In genomic region chr2:27021253-27021801, GRCh38 we compare ENCODE assay signal across 12 cellular contexts. TPM values are rescaled to one million over a fixed set of nuclear protein-coding genes. Genes with fewer than 3 reads are reported as not detected.
DNase-seq lines count a peak whose midpoint lies in the region; ATAC-seq, FAIRE-seq and TF ChIP-seq lines count a peak whose summit lies in the region.
"Had no signal": no experiment of that assay in that cellular context is flagged by ENCODE, and none has a peak within 500 bp of the region (broad histone marks: within the 10 kb centered on the region; RNA-seq: fewer than 3 reads in every experiment).

No MANE protein-coding gene starts in this region.

- no peak for FAIRE-seq in K562 (lab: Jason Lieb, UNC)
- FAIRE-seq: endometrium had no signal

- no peak for TF ChIP-seq EP300 in K562 (IDR thresholded peaks at IDR 0.05; ENCODE audit: low read length)

- H3K9me1 ChIP-seq in K562 (ENCODE audit: control insufficient read depth, insufficient read depth, low read length): no peaks in the 10 kb centered on the region

- no TSS peak for BruUV-seq in K562 (replicated peaks; lab: Mats Ljungman, UMichigan)

- intact Hi-C loops in K562 (cut with micrococcal nuclease): no loop called here

- DNase-seq in ELF-1 (ENCODE audit: low read depth, low spot score) (peak; percentile 10), K562 (ENCODE audit: extremely low read depth in 1 of 4, low spot score in 3 of 4) (no peak), neural crest cell (ENCODE audit: low read depth, low spot score) (no peak), NCI-H526 treated with DMSO at 0.1 percent for 48 hours (lab: John Stamatoyannopoulos, UW) (no peak), DMS153 (lab: John Stamatoyannopoulos, UW) (no peak)
- DNase-seq: activated CD8-positive, alpha-beta memory T cell treated with anti-CD3 and anti-CD28 coated beads, Interleukin-2, amount 50 U/mL, for 4 hours; aorta; naive thymus-derived CD8-positive, alpha-beta T cell; NCI-H2081 treated with DMSO at 0.1 percent for 48 hours had no signal

- no peak for ATAC-seq in K562
- no peak for ATAC-seq in HG03025 (IDR thresholded peaks at IDR 0.05; ENCODE audit: low FRiP score, unreplicated experiment)
- ATAC-seq: naive thymus-derived CD8-positive, alpha-beta T cell had no signal

- no peaks in the 10 kb centered on the region for H3K27me3 ChIP-seq in K562 (ENCODE audit: control insufficient read depth in 2 of 2, insufficient read depth in 2 of 2, low read length in 2 of 2)
- H3K27me3 ChIP-seq: BLaER1 had no signal

- TF ChIP-seq CTCF in K562 (IDR thresholded peaks at IDR 0.05 in 2 of 3, conservative IDR thresholded peaks at IDR 0.05 in 1 of 3; ENCODE audit: insufficient read depth in 2 of 3, low read depth in 1 of 3, low read length in 3 of 3) (no peak), neural crest cell (conservative IDR thresholded peaks at IDR 0.05) (no peak)

- no peak overlapping the region for H2AFZ ChIP-seq in K562 (ENCODE audit: low read depth, low read length)

- no peaks in the 10 kb centered on the region for H3K9me3 ChIP-seq in K562 (replicated peaks; ENCODE audit: control insufficient read depth, insufficient read depth, low read depth, low read length)
- H3K9me3 ChIP-seq: BLaER1 had no signal

- POLR2A ChIA-PET in K562 (lab: Yijun Ruan, JAX): interaction anchor here (0.5 to 0.9 kb wide), 2 partner anchors 51 to 55 kb away, joined by 3 to 4 read pairs; no protein-coding TSS in a partner anchor

- H3K27ac Mint-ChIP-seq in neural crest cell (ENCODE audit: unreplicated experiment): peak overlapping the region; percentile 83

- H3K4me3 Mint-ChIP-seq in neural crest cell: no peak overlapping the region
- H3K4me3 Mint-ChIP-seq: naive thymus-derived CD8-positive, alpha-beta T cell had no signal

- H3K4me2 ChIP-seq in K562 (ENCODE audit: insufficient read depth, low read length): no peak overlapping the region; the same call in 1 of the 2 replicates
- H3K4me2 ChIP-seq: BLaER1 had no signal

- WGBS in K562 (ENCODE audit: insufficient coverage, low coverage, missing lambda C conversion rate): 57% methylated on average over 8 of the region's 8 CpGs

- TF ChIP-seq POLR2A in K562 (conservative IDR thresholded peaks at IDR 0.05): no peak

- H3K27me3 Mint-ChIP-seq in neural crest cell (ENCODE audit: low read depth): no peaks in the 10 kb centered on the region
- H3K27me3 Mint-ChIP-seq: naive thymus-derived CD8-positive, alpha-beta T cell had no signal

- H3K4me3 ChIP-seq in K562: no peak overlapping the region
- H3K4me3 ChIP-seq: BLaER1 had no signal

- in situ Hi-C loops in K562 (cut with MboI): loop anchor here (5.0 kb wide), 1 partner anchor 179 kb away; no protein-coding TSS in a partner anchor

- peak overlapping the region; percentile 64; the same call in 1 of the 3 replicates for H3K27ac ChIP-seq in K562 (ENCODE audit: extremely low read depth, low read depth, low read length)
- H3K27ac ChIP-seq: BLaER1 had no signal

- H3K36me3 ChIP-seq in K562 (ENCODE audit: control insufficient read depth, insufficient read depth, low read length): peaks cover 50% of the 10 kb centered on the region

- H3K36me3 Mint-ChIP-seq in neural crest cell (ENCODE audit: low read depth): no peaks in the 10 kb centered on the region

- no peak for TF ChIP-seq RAD21 in K562 (CRISPR knock-in tag; conservative IDR thresholded peaks at IDR 0.05 in 1 of 2, IDR thresholded peaks at IDR 0.05 in 1 of 2)

- CTCF ChIA-PET in K562 (lab: Yijun Ruan, JAX; ENCODE audit: low intra/inter-chr PET ratio): interaction anchor here (6.8 kb wide), 1 partner anchor 60 kb away, joined by 65 read pairs; no protein-coding TSS in a partner anchor

- peaks cover 49% of the 10 kb centered on the region in 2 experiments for H3K4me1 ChIP-seq in K562 (replicated peaks in 1 of 2; ENCODE audit: control insufficient read depth in 2 of 2, insufficient read depth in 2 of 2, low read length in 2 of 2)
- H3K4me1 ChIP-seq: BLaER1 had no signal

- H3K79me2 ChIP-seq in K562 (ENCODE audit: control insufficient read depth, insufficient read depth, low read length): peaks cover 37% of the 10 kb centered on the region

- peaks cover 25% of the 10 kb centered on the region for H3K4me1 Mint-ChIP-seq in neural crest cell
- H3K4me1 Mint-ChIP-seq: naive thymus-derived CD8-positive, alpha-beta T cell had no signal

- 0 out of 2 replicates have a peak, but pooled peaks cover 7% of the 10 kb centered on the region for H4K20me1 ChIP-seq in K562 (replicated peaks; ENCODE audit: control insufficient read depth, insufficient read depth, low read length)

- no peaks in the 10 kb centered on the region for H3K9me3 Mint-ChIP-seq in neural crest cell
- H3K9me3 Mint-ChIP-seq: naive thymus-derived CD8-positive, alpha-beta T cell had no signal

- no peak overlapping the region for H3K9ac ChIP-seq in K562 (ENCODE audit: insufficient read depth in 1 of 2, low read depth in 2 of 2, low read length in 2 of 2)

RNA-seq across cellular contexts. Expression of gene TMEM214, which starts 11.4 kb away (rescaled TPM):
- total RNA-seq in K562 (2011; cell fraction: chromatin; rRNA removed; ENCODE audit: low replicate concordance): 364 and 807 TPM in 2 replicates
- 428 and 514 TPM in 2 replicates for total RNA-seq in K562 (2011; cell fraction: nucleolus; rRNA removed)
- total RNA-seq in K562 (2011; cell fraction: nucleoplasm; rRNA removed): 376 and 406 TPM in 2 replicates
- total RNA-seq in K562 (2014; rRNA removed) (18.9 and 23.7 TPM in 2 replicates), K562 (2014; rRNA removed; fragmentation: Illumina TruSeq; extraction: Trizol) (31.0 and 34.3 TPM in 2 replicates), K562 (2015; rRNA removed; fragmentation: Illumina TruSeq; extraction: Trizol) (44.0 and 44.1 TPM in 2 replicates), K562 (2021) (78.5 and 79.6 TPM in 2 replicates), neural crest cell (54.0 and 55.2 TPM in 2 replicates)
- polyA plus RNA-seq in K562 (2011; rRNA removed) (52.9 and 143 TPM in 2 replicates), K562 (2014; fragmentation: Illumina TruSeq; extraction: Trizol) (76.9 and 81.4 TPM in 2 replicates), K562 (2014; fragmentation: Nextera tagmentation; extraction: Ambion mirVana) (10 to 100 TPM; 11.4 to 14.8 TPM), K562 (2014; rRNA removed) (55.0 and 58.0 TPM in 2 replicates)
- polyA plus RNA-seq in K562 (2011; cell fraction: cytosol; rRNA removed): 146 and 165 TPM in 2 replicates
- 466 and 543 TPM in 2 replicates for polyA plus RNA-seq in K562 (2011; cell fraction: nucleus; rRNA removed)
- polyA plus RNA-seq in K562 (2012): 57.3 and 151 TPM in 2 replicates
- 123 TPM in 2 replicates for polyA minus RNA-seq in K562 (2011; rRNA and poly(A)+ RNA removed)
- 96.4 and 118 TPM in 2 replicates for polyA minus RNA-seq in K562 (2011; cell fraction: cytosol; rRNA and poly(A)+ RNA removed)
- 142 and 264 TPM in 2 replicates for polyA minus RNA-seq in K562 (2011; cell fraction: nucleus; rRNA and poly(A)+ RNA removed)

RNA-seq across cellular contexts. Expression of gene AGBL5, which starts 30.1 kb away (rescaled TPM):
- 40.2 and 80.6 TPM in 2 replicates for total RNA-seq in K562 (2011; cell fraction: chromatin; rRNA removed; ENCODE audit: low replicate concordance)
- 34.5 and 47.0 TPM in 2 replicates for total RNA-seq in K562 (2011; cell fraction: nucleolus; rRNA removed)
- 34.2 and 36.7 TPM in 2 replicates for total RNA-seq in K562 (2011; cell fraction: nucleoplasm; rRNA removed)
- total RNA-seq in K562 (2014; rRNA removed): 26.2 and 30.3 TPM in 2 replicates
- 25.8 and 26.4 TPM in 2 replicates for total RNA-seq in K562 (2014; rRNA removed; fragmentation: Illumina TruSeq; extraction: Trizol)
- 28.7 and 29.1 TPM in 2 replicates for total RNA-seq in K562 (2015; rRNA removed; fragmentation: Illumina TruSeq; extraction: Trizol)
- total RNA-seq in K562 (2021): 37.6 and 40.3 TPM in 2 replicates
- 48.3 and 52.7 TPM in 2 replicates for polyA plus RNA-seq in K562 (2011; rRNA removed)
- 61.4 and 68.7 TPM in 2 replicates for polyA plus RNA-seq in K562 (2011; cell fraction: cytosol; rRNA removed)
- 59.7 and 61.5 TPM in 2 replicates for polyA plus RNA-seq in K562 (2011; cell fraction: nucleus; rRNA removed)
- polyA plus RNA-seq in K562 (2012): 33.2 and 62.0 TPM in 2 replicates
- 49.5 and 52.3 TPM in 2 replicates for polyA plus RNA-seq in K562 (2014; fragmentation: Illumina TruSeq; extraction: Trizol)
- polyA plus RNA-seq in K562 (2014; fragmentation: Nextera tagmentation; extraction: Ambion mirVana): 1 to 10 TPM; 3.3 to 6.3 TPM
- polyA plus RNA-seq in K562 (2014; rRNA removed): 24.9 and 33.8 TPM in 2 replicates
- polyA minus RNA-seq in K562 (2011; rRNA and poly(A)+ RNA removed): 42.1 and 50.9 TPM in 2 replicates
- 22.4 and 26.2 TPM in 2 replicates for polyA minus RNA-seq in K562 (2011; cell fraction: cytosol; rRNA and poly(A)+ RNA removed)
- 20.7 and 27.2 TPM in 2 replicates for polyA minus RNA-seq in K562 (2011; cell fraction: nucleus; rRNA and poly(A)+ RNA removed)
- 67.2 and 67.7 TPM in 2 replicates for total RNA-seq in neural crest cell

RNA-seq across cellular contexts. Expression of gene OST4, which starts 50.1 kb away (rescaled TPM):
- 32.9 and 75.2 TPM in 2 replicates for total RNA-seq in K562 (2011; cell fraction: chromatin; rRNA removed; ENCODE audit: low replicate concordance)
- total RNA-seq in K562 (2011; cell fraction: nucleolus; rRNA removed): 76.6 and 92.2 TPM in 2 replicates
- total RNA-seq in K562 (2011; cell fraction: nucleoplasm; rRNA removed): 88.9 and 136 TPM in 2 replicates
- total RNA-seq in K562 (2014; rRNA removed) (186 and 199 TPM in 2 replicates), K562 (2014; rRNA removed; fragmentation: Illumina TruSeq; extraction: Trizol) (263 and 292 TPM in 2 replicates), K562 (2015; rRNA removed; fragmentation: Illumina TruSeq; extraction: Trizol) (335 and 366 TPM in 2 replicates), K562 (2021) (239 and 266 TPM in 2 replicates), neural crest cell (232 and 236 TPM in 2 replicates)
- polyA plus RNA-seq in K562 (2011; rRNA removed) (328 and 435 TPM in 2 replicates), K562 (2014; fragmentation: Illumina TruSeq; extraction: Trizol) (503 and 545 TPM in 2 replicates), K562 (2014; fragmentation: Nextera tagmentation; extraction: Ambion mirVana) (1,000 to 10,000 TPM; 1,144 to 1,155 TPM), K562 (2014; rRNA removed) (355 and 369 TPM in 2 replicates)
- polyA plus RNA-seq in K562 (2011; cell fraction: cytosol; rRNA removed): 794 and 995 TPM in 2 replicates
- polyA plus RNA-seq in K562 (2011; cell fraction: nucleus; rRNA removed): 204 and 270 TPM in 2 replicates
- polyA plus RNA-seq in K562 (2012): 363 and 494 TPM in 2 replicates
- polyA minus RNA-seq in K562 (2011; rRNA and poly(A)+ RNA removed): 170 and 193 TPM in 2 replicates
- 371 and 384 TPM in 2 replicates for polyA minus RNA-seq in K562 (2011; cell fraction: cytosol; rRNA and poly(A)+ RNA removed)
- polyA minus RNA-seq in K562 (2011; cell fraction: nucleus; rRNA and poly(A)+ RNA removed): 63.4 and 99.5 TPM in 2 replicates

RNA-seq across cellular contexts. Expression of gene MAPRE3, which starts 50.9 kb away (rescaled TPM):
- 103 and 194 TPM in 2 replicates for total RNA-seq in K562 (2011; cell fraction: chromatin; rRNA removed; ENCODE audit: low replicate concordance)
- total RNA-seq in K562 (2011; cell fraction: nucleolus; rRNA removed): 85.6 and 90.0 TPM in 2 replicates
- 95.6 and 105 TPM in 2 replicates for total RNA-seq in K562 (2011; cell fraction: nucleoplasm; rRNA removed)
- total RNA-seq in K562 (2014; rRNA removed) (12.6 and 16.8 TPM in 2 replicates), K562 (2014; rRNA removed; fragmentation: Illumina TruSeq; extraction: Trizol) (10.0 and 10.8 TPM in 2 replicates), K562 (2015; rRNA removed; fragmentation: Illumina TruSeq; extraction: Trizol) (11.6 and 12.6 TPM in 2 replicates), K562 (2021) (26.7 and 29.8 TPM in 2 replicates), neural crest cell (16.3 and 17.5 TPM in 2 replicates)
- polyA plus RNA-seq in K562 (2011; rRNA removed) (25.5 and 53.9 TPM in 2 replicates), K562 (2014; fragmentation: Illumina TruSeq; extraction: Trizol) (30.4 and 32.8 TPM in 2 replicates), K562 (2014; fragmentation: Nextera tagmentation; extraction: Ambion mirVana) (1 to 10 TPM in 1 of 2 experiments, under 1 TPM in 1; 0.70 to 1.1 TPM), K562 (2014; rRNA removed) (32.3 and 43.2 TPM in 2 replicates)
- 28.1 and 37.8 TPM in 2 replicates for polyA plus RNA-seq in K562 (2011; cell fraction: cytosol; rRNA removed)
- 274 and 277 TPM in 2 replicates for polyA plus RNA-seq in K562 (2011; cell fraction: nucleus; rRNA removed)
- polyA plus RNA-seq in K562 (2012): 33.7 and 73.6 TPM in 2 replicates
- polyA minus RNA-seq in K562 (2011; rRNA and poly(A)+ RNA removed): 17.6 and 23.6 TPM in 2 replicates
- polyA minus RNA-seq in K562 (2011; cell fraction: cytosol; rRNA and poly(A)+ RNA removed): 11.7 and 21.4 TPM in 2 replicates
- 20.3 and 37.2 TPM in 2 replicates for polyA minus RNA-seq in K562 (2011; cell fraction: nucleus; rRNA and poly(A)+ RNA removed)

RNA-seq across cellular contexts. Expression of gene EMILIN1, which starts 57.1 kb away (rescaled TPM):
- 0.26 and 1.00 TPM in 2 replicates for total RNA-seq in K562 (2011; cell fraction: chromatin; rRNA removed; ENCODE audit: low replicate concordance)
- total RNA-seq in K562 (2011; cell fraction: nucleolus; rRNA removed): 1.6 and 2.0 TPM in 2 replicates
- 0.51 and 0.61 TPM in 2 replicates for total RNA-seq in K562 (2011; cell fraction: nucleoplasm; rRNA removed)
- 2.2 and 2.7 TPM in 2 replicates for total RNA-seq in K562 (2014; rRNA removed)
- 0.04 TPM in 1 of 2 replicates, not detected in the other for total RNA-seq in K562 (2014; rRNA removed; fragmentation: Illumina TruSeq; extraction: Trizol)
- total RNA-seq in K562 (2015; rRNA removed; fragmentation: Illumina TruSeq; extraction: Trizol): 0.54 and 0.75 TPM in 2 replicates
- total RNA-seq in K562 (2021): 1.0 and 1.5 TPM in 2 replicates
- 0.24 and 0.43 TPM in 2 replicates for polyA plus RNA-seq in K562 (2011; rRNA removed)
- 0.63 and 1.3 TPM in 2 replicates for polyA plus RNA-seq in K562 (2011; cell fraction: cytosol; rRNA removed)
- 1.1 and 2.4 TPM in 2 replicates for polyA plus RNA-seq in K562 (2011; cell fraction: nucleus; rRNA removed)
- 1.1 and 1.7 TPM in 2 replicates for polyA plus RNA-seq in K562 (2012)
- polyA plus RNA-seq in K562 (2014; fragmentation: Illumina TruSeq; extraction: Trizol): 0.06 and 0.37 TPM in 2 replicates
- polyA plus RNA-seq in K562 (2014; fragmentation: Nextera tagmentation; extraction: Ambion mirVana): not detected
- 0.94 and 1.1 TPM in 2 replicates for polyA plus RNA-seq in K562 (2014; rRNA removed)
- polyA minus RNA-seq in K562 (2011; rRNA and poly(A)+ RNA removed): 0.12 and 0.25 TPM in 2 replicates
- 0.46 and 0.67 TPM in 2 replicates for polyA minus RNA-seq in K562 (2011; cell fraction: cytosol; rRNA and poly(A)+ RNA removed)
- 0.78 and 0.94 TPM in 2 replicates for polyA minus RNA-seq in K562 (2011; cell fraction: nucleus; rRNA and poly(A)+ RNA removed)
- total RNA-seq in neural crest cell: 22.6 and 24.1 TPM in 2 replicates
